Comparison of ENCODE assay signal across 11 cellular contexts in the genomic region with DNA sequence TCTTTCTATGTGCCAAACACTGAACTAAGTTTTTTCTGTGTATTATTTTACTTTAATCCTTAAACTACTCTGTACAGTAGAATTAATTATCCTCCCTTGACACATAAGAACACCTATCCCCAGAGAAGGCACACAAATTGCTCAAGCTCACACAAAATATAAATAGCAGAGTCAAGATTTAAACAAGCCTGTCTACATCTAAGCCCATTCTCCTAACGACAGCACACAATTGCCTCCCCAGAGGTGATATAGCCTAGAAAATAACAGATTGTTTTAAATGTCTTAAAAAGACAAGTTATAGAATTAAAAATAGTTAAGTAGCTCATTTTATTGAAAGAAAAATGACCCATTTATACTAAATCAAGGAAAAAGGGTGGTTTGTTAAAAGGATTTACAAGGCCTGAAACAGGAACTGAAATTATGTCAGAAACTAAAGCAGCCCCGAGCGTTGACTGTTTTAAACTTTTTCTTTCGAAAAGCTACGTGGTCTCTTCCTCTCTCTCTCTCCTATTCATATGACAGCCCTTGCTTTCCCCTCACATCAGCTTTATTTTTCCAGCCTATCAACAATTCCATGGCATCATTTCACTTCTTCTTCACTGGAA. TPM values are rescaled to one million over a fixed set of nuclear protein-coding genes. Genes with fewer than 3 reads are reported as not detected.
DNase-seq lines count a peak whose midpoint lies in the region; ATAC-seq and TF ChIP-seq lines count a peak whose summit lies in the region.
"Had no signal": no experiment of that assay in that cellular context is flagged by ENCODE, and none has a peak within 500 bp of the region (broad histone marks: within the 10 kb centered on the region; RNA-seq: fewer than 3 reads in every experiment).

No MANE protein-coding gene starts in this region.

- no peaks in the 10 kb centered on the region for H3K36me3 Mint-ChIP-seq in activated CD8-positive, alpha-beta T cell treated with anti-CD3 and anti-CD28 coated beads for 36 hours (ENCODE audit: low read depth)
- H3K36me3 Mint-ChIP-seq: naive thymus-derived CD4-positive, alpha-beta T cell had no signal

- intact Hi-C loops in activated CD8-positive, alpha-beta T cell treated with anti-CD3 and anti-CD28 coated beads for 36 hours (cut with micrococcal nuclease) = no loop called here

- H3K4me3 Mint-ChIP-seq in activated CD8-positive, alpha-beta T cell treated with anti-CD3 and anti-CD28 coated beads for 36 hours = no peak overlapping the region
- H3K4me3 Mint-ChIP-seq: central memory CD8-positive, alpha-beta T cell; naive thymus-derived CD4-positive, alpha-beta T cell had no signal

- no peak for TF ChIP-seq CTCF in omental fat pad (IDR thresholded peaks at IDR 0.05)
- TF ChIP-seq CTCF in activated CD8-positive, alpha-beta T cell treated with anti-CD3 and anti-CD28 coated beads for 36 hours (IDR thresholded peaks at IDR 0.05) = no peak

- no peak overlapping the region for H3K27ac Mint-ChIP-seq in activated CD8-positive, alpha-beta T cell treated with anti-CD3 and anti-CD28 coated beads for 36 hours
- H3K27ac Mint-ChIP-seq: naive thymus-derived CD4-positive, alpha-beta T cell had no signal

- H3K9me3 Mint-ChIP-seq in activated CD8-positive, alpha-beta T cell treated with anti-CD3 and anti-CD28 coated beads for 36 hours = peaks cover 1% of the 10 kb centered on the region
- H3K9me3 Mint-ChIP-seq: central memory CD8-positive, alpha-beta T cell had no signal

- DNase-seq in putamen (ENCODE audit: low spot score) (peak; percentile 12), glomerular visceral epithelial cell (ENCODE audit: extremely low spot score) (no peak), nucleus accumbens (lab: John Stamatoyannopoulos, UW) (no peak), omental fat pad (ENCODE audit: low spot score) (no peak)
- no peak for DNase-seq in activated CD8-positive, alpha-beta T cell treated with anti-CD3 and anti-CD28 coated beads for 36 hours
- DNase-seq: activated CD8-positive, alpha-beta memory T cell treated with anti-CD3 and anti-CD28 coated beads, Interleukin-2, amount 50 U/mL, for 4 hours; naive thymus-derived CD4-positive, alpha-beta T cell had no signal

- H3K4me1 Mint-ChIP-seq in activated CD8-positive, alpha-beta T cell treated with anti-CD3 and anti-CD28 coated beads for 36 hours (ENCODE audit: low read depth) = peaks cover 8% of the 10 kb centered on the region
- H3K4me1 Mint-ChIP-seq: central memory CD8-positive, alpha-beta T cell had no signal

- no peaks in the 10 kb centered on the region for H3K27me3 Mint-ChIP-seq in activated CD8-positive, alpha-beta T cell treated with anti-CD3 and anti-CD28 coated beads for 36 hours
- H3K27me3 Mint-ChIP-seq: central memory CD8-positive, alpha-beta T cell had no signal

- CTCF ChIA-PET in activated CD8-positive, alpha-beta T cell treated with anti-CD3 and anti-CD28 coated beads for 36 hours (lab: Charles Lee) = interaction anchor here (1.3 kb wide), 1 partner anchor 79 kb away, joined by 3 read pairs; no protein-coding TSS in a partner anchor

- POLR2A ChIA-PET in activated CD8-positive, alpha-beta T cell treated with anti-CD3 and anti-CD28 coated beads for 36 hours (lab: Charles Lee) = interaction anchor here (1.0 kb wide), 1 partner anchor 19 kb away, joined by 3 read pairs; no protein-coding TSS in a partner anchor

- ATAC-seq in GM19023 (IDR thresholded peaks at IDR 0.05; ENCODE audit: unreplicated experiment) (peak; percentile 74), HG02623 (IDR thresholded peaks at IDR 0.05; ENCODE audit: unreplicated experiment) (peak; percentile 83), HG03521 (IDR thresholded peaks at IDR 0.05; ENCODE audit: unreplicated experiment) (peak; percentile 90), omental fat pad (ENCODE audit: low FRiP score) (no peak)
- no peak for ATAC-seq in activated CD8-positive, alpha-beta T cell treated with anti-CD3 and anti-CD28 coated beads for 36 hours
- ATAC-seq: naive thymus-derived CD4-positive, alpha-beta T cell had no signal

RNA-seq across cellular contexts. Expression of gene TNFSF18, which starts 30.5 kb away (rescaled TPM):
- total RNA-seq in omental fat pad = under 1 TPM in 2 of 4 donors, not detected in 2; 0.28 to 0.36 TPM
- total RNA-seq in activated CD8-positive, alpha-beta T cell treated with anti-CD3 and anti-CD28 coated beads for 36 hours = not detected
- total RNA-seq: naive thymus-derived CD4-positive, alpha-beta T cell had no signal

Comparison
In these comparisons a context has a peak if more than half of its experiments do, and no peak if none do; other contexts are left out.
1. ATAC-seq: peak in GM19023 (single experiment), HG02623 (single experiment) and HG03521 (single experiment); none in omental fat pad (single experiment) and activated CD8-positive, alpha-beta T cell treated with anti-CD3 and anti-CD28 coated beads for 36 hours (single experiment).